In the genomic region with DNA sequence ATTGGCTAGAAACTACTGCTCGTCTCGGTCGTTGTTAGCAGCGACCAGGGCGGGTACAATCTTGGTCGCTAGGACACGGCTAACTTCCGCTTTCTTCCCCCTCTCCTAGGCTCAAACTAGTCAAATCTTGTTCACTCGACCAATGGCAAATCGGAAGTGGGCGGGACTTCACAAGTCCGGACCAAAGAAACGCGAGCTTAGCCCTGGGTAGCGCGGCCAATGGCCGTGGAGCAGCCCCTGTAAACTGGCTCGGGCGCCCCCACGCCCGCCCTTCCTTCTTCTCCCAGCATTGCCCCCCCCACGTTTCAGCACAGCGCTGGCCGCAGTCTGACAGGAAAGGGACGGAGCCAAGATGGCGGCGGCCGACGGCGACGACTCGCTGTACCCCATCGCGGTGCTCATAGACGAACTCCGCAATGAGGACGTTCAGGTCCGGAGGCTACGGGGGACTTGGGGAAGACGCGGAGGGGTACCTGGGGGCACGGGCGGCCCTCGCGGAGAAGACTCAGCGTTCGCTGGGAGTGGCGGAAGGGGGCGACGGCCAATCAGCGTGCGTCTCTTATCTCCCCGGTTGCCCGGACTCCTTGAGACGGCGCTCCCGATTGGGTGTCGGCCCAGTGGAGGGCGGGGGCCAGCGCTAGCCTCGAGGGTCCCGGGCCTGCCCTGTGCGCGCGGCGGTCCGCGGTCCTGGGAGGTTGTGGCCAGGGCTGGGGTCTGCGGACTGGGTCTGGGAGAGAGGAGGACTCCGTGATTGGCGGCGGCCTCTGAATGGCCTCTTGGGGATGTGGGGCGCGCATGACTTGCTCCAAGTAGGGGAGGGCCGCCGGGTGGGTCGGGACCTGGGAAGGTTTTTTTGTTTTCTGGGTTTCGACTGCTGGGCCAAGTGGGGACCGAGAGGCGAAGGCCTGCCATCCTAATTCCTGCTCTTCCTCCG, we compare ENCODE assay signal across 8 cellular contexts. TPM values are rescaled to one million over a fixed set of nuclear protein-coding genes. Genes with fewer than 3 reads are reported as not detected.
A peak's percentile ranks its signal among the peaks of the same experiment; 100 is the strongest.
DNase-seq lines count a peak whose midpoint lies in the region; ATAC-seq and TF ChIP-seq lines count a peak whose summit lies in the region.

A gene (plus strand): TSS at position 308 of the 934 bp plus-strand sequence. CDS start 45 bp downstream, at position 353.

- no peak for TF ChIP-seq CTCF in epithelial cell of proximal tubule (conservative IDR thresholded peaks at IDR 0.05; ENCODE audit: low read depth, low read length)

- H3K36me3 Mint-ChIP-seq in activated T-cell treated with anti-CD3 and anti-CD28 coated beads, Interleukin-2, amount 50 U/mL, for 24 hours (ENCODE audit: low read depth), result peaks cover 51% of the 10 kb centered on the region

- H3K4me3 Mint-ChIP-seq in activated T-cell treated with anti-CD3 and anti-CD28 coated beads, Interleukin-2, amount 50 U/mL, for 24 hours, result peak within 1 kb of the TSS; percentile 97

- peak within 1 kb of the TSS; percentile 97 for H3K4me3 ChIP-seq in epithelial cell of proximal tubule (ENCODE audit: low read depth, low read length)

- ATAC-seq in GM21717 (IDR thresholded peaks at IDR 0.05; ENCODE audit: unreplicated experiment), result peak; percentile 86

- H3K27me3 Mint-ChIP-seq in activated T-cell treated with anti-CD3 and anti-CD28 coated beads, Interleukin-2, amount 50 U/mL, for 24 hours, result no peaks in the 10 kb centered on the region

- H3K27ac Mint-ChIP-seq in activated T-cell treated with anti-CD3 and anti-CD28 coated beads, Interleukin-2, amount 50 U/mL, for 24 hours, result peak within 1 kb of the TSS; percentile 100

- in situ Hi-C loops in KBM-7 (cut with MboI; ENCODE audit: low pct_unique_long_range_greater_than_20kb, low sequenced_read_pairs), result no loop called here

- DNase-seq in DMS153 treated with DMSO at 0.1 percent for 48 hours (lab: John Stamatoyannopoulos, UW; ENCODE audit: unreplicated experiment) (peak; percentile 99), KBM-7 (peak; percentile 100), epithelial cell of proximal tubule (ENCODE audit: low read depth) (peak; percentile 100), mucosa of gallbladder (ENCODE audit: low spot score) (peak; percentile 100)
- peak; percentile 99 for DNase-seq in activated T-cell treated with anti-CD3 and anti-CD28 coated beads, Interleukin-2, amount 50 U/mL, for 24 hours
- peak; percentile 95 to 98 for DNase-seq in stimulated activated CD8-positive, alpha-beta memory T cell treated with anti-CD3 and anti-CD28 coated beads, Interleukin-4, amount 100 ng/mL, for 4 hours (ENCODE audit: low read depth in 2 of 2, low spot score in 1 of 2)

- peaks cover 44% of the 10 kb centered on the region for H3K4me1 Mint-ChIP-seq in activated T-cell treated with anti-CD3 and anti-CD28 coated beads, Interleukin-2, amount 50 U/mL, for 24 hours (ENCODE audit: low read depth)

- H3K9me3 Mint-ChIP-seq in activated T-cell treated with anti-CD3 and anti-CD28 coated beads, Interleukin-2, amount 50 U/mL, for 24 hours, result no peaks in the 10 kb centered on the region

TF ChIP-seq in PFSK-1, 5 proteins besides CTCF, POLR2A, EP300 and RAD21:
- TF ChIP-seq SIN3A (IDR thresholded peaks at IDR 0.05; ENCODE audit: borderline replicate concordance, insufficient read depth, low read length), result no peak
- TF ChIP-seq TAF1 (IDR thresholded peaks at IDR 0.05; ENCODE audit: borderline replicate concordance, insufficient read depth, low read length), result no peak
- TF ChIP-seq POLR2AphosphoS5 (IDR thresholded peaks at IDR 0.05; ENCODE audit: low read depth, low read length), result peak; percentile 78
- peak; percentile 56 for TF ChIP-seq FOXP2 (optimal IDR thresholded peaks at IDR 0.05; ENCODE audit: borderline replicate concordance, extremely low read depth, extremely low read length, insufficient read depth)

RNA-seq across cellular contexts. Expression of the gene that starts here (rescaled TPM):
- 513 TPM for polyA plus RNA-seq in PFSK-1 (2012; ENCODE audit: insufficient read length, low read depth)
- 329 and 367 TPM in 2 replicates for total RNA-seq in epithelial cell of proximal tubule
- 286 TPM for total RNA-seq in mucosa of gallbladder

Comparison
In these comparisons a context has a peak if more than half of its experiments do, and no peak if none do; other contexts are left out.
1. Peak in every context shown above with its lines: DNase-seq, ATAC-seq and H3K4me3 ChIP-seq.